Comparison of ENCODE assay signal across 8 cellular contexts in genomic region chr5:25416960-25417359, GRCh38.
"Had no signal": no experiment of that assay in that cellular context is flagged by ENCODE, and none has a peak within 500 bp of the region (broad histone marks: within the 10 kb centered on the region; RNA-seq: fewer than 3 reads in every experiment).

No MANE protein-coding gene starts in this region.

- H3K4me3 Mint-ChIP-seq: GM23338, HFFc6 had no signal

- H3K36me3 ChIP-seq: HAP-1 had no signal

- ATAC-seq: GM23338, HCT116, K562 had no signal

- FAIRE-seq: K562 had no signal

- H3K9me3 Mint-ChIP-seq: GM23338 had no signal

- H3K27ac Mint-ChIP-seq: GM23338, HFFc6 had no signal

- H3K4me2 ChIP-seq: GM23338 had no signal

- H3K4me3 ChIP-seq: GM23338, HAP-1, K562 had no signal

- DNase-seq: HFFc6, IMR-90, KG1 had no signal

- H3K9me3 ChIP-seq: HAP-1 had no signal

- H2AFZ ChIP-seq: GM23338 had no signal

- H3K4me1 ChIP-seq: HAP-1 had no signal

- H3K27ac ChIP-seq: HL-60 had no signal
